ENCODE assay signal across 14 cellular contexts in the genomic region with DNA sequence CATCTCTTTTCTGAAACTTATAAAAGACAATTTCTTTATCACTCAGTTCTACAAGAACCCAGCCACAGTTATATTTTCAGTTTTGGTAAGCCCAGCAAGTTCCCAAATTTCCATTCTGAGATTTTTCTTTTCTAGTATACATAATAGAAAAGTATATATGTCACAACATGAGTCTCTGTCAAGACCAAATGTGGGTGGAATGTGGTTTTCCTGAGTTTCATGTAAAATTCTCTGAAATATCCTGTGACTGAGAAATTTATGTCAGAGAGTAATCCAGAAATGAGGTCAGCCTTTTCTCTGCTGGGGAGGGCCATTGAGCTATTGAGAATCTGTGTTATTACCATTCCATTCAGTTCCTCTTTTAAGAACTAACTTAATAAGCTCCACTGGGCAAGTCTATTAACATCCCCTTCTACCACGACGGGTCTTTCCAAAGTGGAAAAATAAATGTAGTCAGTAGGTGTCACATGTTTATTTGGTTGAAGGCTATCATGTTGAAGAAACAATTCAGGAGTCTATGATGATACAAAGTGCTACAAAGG.
A peak's percentile ranks its signal among the peaks of the same experiment; 100 is the strongest.
DNase-seq lines count a peak whose midpoint lies in the region; ATAC-seq, FAIRE-seq and TF ChIP-seq lines count a peak whose summit lies in the region.
"Had no signal": no experiment of that assay in that cellular context is flagged by ENCODE, and none has a peak within 500 bp of the region (broad histone marks: within the 10 kb centered on the region; RNA-seq: fewer than 3 reads in every experiment).

No MANE protein-coding gene starts in this region.

- intact Hi-C loops in transverse colon (cut with DNase I; ENCODE audit: low total_unique reads): no loop called here

- 41 to 52% methylated on average over 2 of the region's 2 CpGs for WGBS in upper lobe of left lung, 2 donors
- WGBS in small intestine, 3 donors: 60 to 78% (median 76%) methylated on average over 2 of the region's 2 CpGs
- WGBS in transverse colon (ENCODE audit: low coverage in 1 of 2), 2 donors: 53 to 55% methylated on average over 2 of the region's 2 CpGs

- in situ Hi-C loops in transverse colon (cut with MboI; ENCODE audit: low pct_ligation_motif_present in 1 of 4, low pct_unique_long_range_greater_than_20kb in 1 of 4, low sequenced_read_pairs in 3 of 4): no loop called here

- ATAC-seq in GM18867 (IDR thresholded peaks at IDR 0.05; ENCODE audit: unreplicated experiment) (peak; percentile 90), GM21447 (IDR thresholded peaks at IDR 0.05; ENCODE audit: unreplicated experiment) (peak; percentile 97), HG03097 (IDR thresholded peaks at IDR 0.05; ENCODE audit: low FRiP score, unreplicated experiment) (peak; percentile 92), upper lobe of left lung (ENCODE audit: low FRiP score in 2 of 2) (no peak)

- TF ChIP-seq EP300 in upper lobe of left lung (IDR thresholded peaks at IDR 0.05): no peak
- TF ChIP-seq EP300 in transverse colon (IDR thresholded peaks at IDR 0.05; ENCODE audit: low read depth): no peak

- H3K9me3 ChIP-seq in upper lobe of left lung: no peaks in the 10 kb centered on the region
- H3K9me3 ChIP-seq in small intestine (ENCODE audit: control insufficient read depth, low read depth): no peaks in the 10 kb centered on the region
- no peaks in the 10 kb centered on the region for H3K9me3 ChIP-seq in transverse colon
- H3K9me3 ChIP-seq: neutrophil had no signal

- TF ChIP-seq POLR2A in upper lobe of left lung (IDR thresholded peaks at IDR 0.05): no peak
- TF ChIP-seq POLR2A in transverse colon (IDR thresholded peaks at IDR 0.05): no peak

- no peak overlapping the region for H3K4me3 ChIP-seq in cardiac fibroblast (replicated peaks in 1 of 2; ENCODE audit: low read depth in 2 of 2, low read length in 2 of 2)
- H3K4me3 ChIP-seq in upper lobe of left lung: no peak overlapping the region
- no peak overlapping the region for H3K4me3 ChIP-seq in small intestine (ENCODE audit: low read depth in 1 of 2, low read length in 2 of 2)
- no peak overlapping the region for H3K4me3 ChIP-seq in transverse colon
- H3K4me3 ChIP-seq: SK-N-MC had no signal

- TF ChIP-seq CTCF in cardiac fibroblast (IDR thresholded peaks at IDR 0.05; ENCODE audit: low read depth, low read length): no peak
- no peak for TF ChIP-seq CTCF in upper lobe of left lung (IDR thresholded peaks at IDR 0.05)
- TF ChIP-seq CTCF in transverse colon (IDR thresholded peaks at IDR 0.05): no peak

- no peaks in the 10 kb centered on the region for H3K27me3 ChIP-seq in upper lobe of left lung
- no peaks in the 10 kb centered on the region for H3K27me3 ChIP-seq in small intestine (ENCODE audit: control insufficient read depth in 2 of 2, insufficient read depth in 2 of 2, low read length in 2 of 2)
- no peaks in the 10 kb centered on the region for H3K27me3 ChIP-seq in transverse colon
- H3K27me3 ChIP-seq: neutrophil had no signal

- no peak for FAIRE-seq in small intestine (lab: Jason Lieb, UNC)

- DNase-seq in cardiac fibroblast (ENCODE audit: low read depth in 2 of 2): peak; percentile 2 to 19
- no peak for DNase-seq in upper lobe of left lung
- no peak for DNase-seq in small intestine
- DNase-seq in transverse colon: no peak
- DNase-seq in NCI-H1436 (lab: John Stamatoyannopoulos, UW): no peak
- DNase-seq: activated CD8-positive, alpha-beta memory T cell treated with anti-CD3 and anti-CD28 coated beads, Interleukin-2, amount 50 U/mL, for 4 hours; cortex of kidney; DND-41; NCI-H2081 treated with DMSO at 0.1 percent for 48 hours had no signal

- H3K27ac ChIP-seq in upper lobe of left lung (no peak overlapping the region), small intestine (ENCODE audit: low read depth in 1 of 2, low read length in 1 of 2) (no peak overlapping the region), transverse colon (no peak overlapping the region)
- H3K27ac ChIP-seq: neutrophil, SK-N-MC had no signal

- H3K4me1 ChIP-seq in upper lobe of left lung (no peaks in the 10 kb centered on the region), small intestine (ENCODE audit: control insufficient read depth in 2 of 2, insufficient read depth in 1 of 2, low read depth in 1 of 2, low read length in 1 of 2) (no peaks in the 10 kb centered on the region), transverse colon (no peaks in the 10 kb centered on the region)

- H3K36me3 ChIP-seq in upper lobe of left lung (no peaks in the 10 kb centered on the region), small intestine (ENCODE audit: control insufficient read depth in 2 of 2, insufficient read depth in 2 of 2, low read length in 2 of 2) (no peaks in the 10 kb centered on the region), transverse colon (no peaks in the 10 kb centered on the region)
- H3K36me3 ChIP-seq: neutrophil had no signal

Comparison
In these comparisons a context has a peak if more than half of its experiments do, and no peak if none do; other contexts are left out.
1. ATAC-seq: peak in GM18867 (single experiment), GM21447 (single experiment) and HG03097 (single experiment); none in upper lobe of left lung (0 of 2).
2. DNase-seq: peak in cardiac fibroblast (2 of 2); none in upper lobe of left lung (0 of 2), small intestine (single experiment), transverse colon (single experiment) and NCI-H1436 (single experiment).